ENCODE assay signal across 7 cellular contexts in genomic region chr6:27267003-27267402, GRCh38. TPM values are rescaled to one million over a fixed set of nuclear protein-coding genes. Genes with fewer than 3 reads are reported as not detected.
"Had no signal": no experiment of that assay in that cellular context is flagged by ENCODE, and none has a peak within 500 bp of the region (broad histone marks: within the 10 kb centered on the region; RNA-seq: fewer than 3 reads in every experiment).

No MANE protein-coding gene starts in this region.

RNA-seq across cellular contexts. Expression of gene PRSS16, which starts 19.5 kb away (rescaled TPM):
- polyA plus RNA-seq: endothelial cell of umbilical vein, fibroblast of lung, heart left ventricle, heart right ventricle had no signal

RNA-seq across cellular contexts. Expression of gene POM121L2, which starts 45.1 kb away (rescaled TPM):
- polyA plus RNA-seq: endothelial cell of umbilical vein, esophagus, fibroblast of lung, foreskin keratinocyte, heart left ventricle, heart right ventricle, hepatocyte had no signal
